In the genomic region with DNA sequence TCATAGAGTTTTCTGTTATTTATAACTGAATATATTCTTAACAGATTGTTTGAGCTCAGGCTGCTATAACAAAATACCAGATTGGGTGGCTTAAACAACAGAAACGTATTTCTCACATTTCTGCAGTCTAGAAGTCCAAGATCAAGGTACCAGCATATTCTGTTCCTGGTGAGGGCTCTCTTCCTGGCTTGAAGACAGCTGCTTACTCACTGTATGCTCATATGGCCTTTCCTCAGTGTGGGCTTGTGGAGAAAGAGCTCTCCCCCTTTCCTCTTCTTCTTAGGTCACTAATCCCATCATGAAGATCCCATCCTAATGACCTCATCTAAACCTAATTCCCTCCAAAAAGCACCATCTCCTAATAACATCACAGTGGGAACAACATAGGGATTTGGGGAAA, we compare ENCODE assay signal across 15 cellular contexts.
DNase-seq lines count a peak whose midpoint lies in the region; ATAC-seq and TF ChIP-seq lines count a peak whose summit lies in the region.
"Had no signal": no experiment of that assay in that cellular context is flagged by ENCODE, and none has a peak within 500 bp of the region (broad histone marks: within the 10 kb centered on the region; RNA-seq: fewer than 3 reads in every experiment).

No MANE protein-coding gene starts in this region.

- WGBS in GM23248 (ENCODE audit: low coverage in 1 of 2, low lambda C conversion rate in 2 of 2, missing lambda C conversion rate in 2 of 2), 2 experiments, result 20% methylated on average over 1 of the region's 1 CpG

- no peaks in the 10 kb centered on the region for H3K9me3 ChIP-seq in GM23248 (ENCODE audit: low read depth)

- no peak overlapping the region for H3K4me3 ChIP-seq in GM23248
- no peak overlapping the region for H3K4me3 ChIP-seq in epithelial cell of esophagus (ENCODE audit: low read length)

- H3K27ac ChIP-seq in GM23248, result no peak overlapping the region
- H3K27ac ChIP-seq: KMS-11 had no signal

- in situ Hi-C loops in GM23248 (cut with MboI), result loop anchor here (5.0 to 25.0 kb wide), 2 partner anchors 272 to 992 kb away; no protein-coding TSS in a partner anchor

- TF ChIP-seq POLR2A in GM18505 (IDR thresholded peaks at IDR 0.05; ENCODE audit: borderline replicate concordance, extremely low read depth, insufficient read depth, insufficient read length), result no peak

- no peak overlapping the region for H2AFZ ChIP-seq in GM23248

- peaks cover 26% of the 10 kb centered on the region for H3K4me1 ChIP-seq in GM23248 (ENCODE audit: insufficient read depth)

- H3F3A ChIP-seq in GM23248 (ENCODE audit: insufficient read depth), result peaks cover 27% of the 10 kb centered on the region

- no peak overlapping the region for H3K9ac ChIP-seq in GM23248
- H3K9ac ChIP-seq: KMS-11 had no signal

- H3K79me2 ChIP-seq in GM23248 (ENCODE audit: insufficient read depth), result no peaks in the 10 kb centered on the region

- TF ChIP-seq CTCF in epithelial cell of esophagus (IDR thresholded peaks at IDR 0.05; ENCODE audit: insufficient read depth, low read depth, low read length, missing control alignments), result no peak

- no peak overlapping the region for H3K4me2 ChIP-seq in GM23248 (ENCODE audit: unreplicated experiment)
- H3K4me2 ChIP-seq: KMS-11 had no signal

- H3K36me3 ChIP-seq in GM23248 (ENCODE audit: low read depth), result no peaks in the 10 kb centered on the region

- ATAC-seq in GM18505 (IDR thresholded peaks at IDR 0.05; ENCODE audit: unreplicated experiment), result no peak

- H3K27me3 ChIP-seq in GM23248 (replicated peaks; ENCODE audit: insufficient read depth), result no peaks in the 10 kb centered on the region

- DNase-seq in GM23248 (peak; percentile 73), NCI-H82 (lab: John Stamatoyannopoulos, UW) (peak; percentile 99), epithelial cell of esophagus (ENCODE audit: low read depth) (peak; percentile 7), kidney tubule cell (ENCODE audit: low spot score) (peak; percentile 20), NCI-H1694 treated with DMSO at 0.1 percent for 48 hours (lab: John Stamatoyannopoulos, UW) (no peak), ureter (ENCODE audit: low spot score) (no peak), HK-2 (ENCODE audit: unreplicated experiment) (no peak)
- DNase-seq: Calu3; CD4-positive, alpha-beta T cell; DND-41; GDM1; NCI-H2029 treated with DMSO at 0.1 percent for 48 hours; NCI-H526 treated with DMSO at 0.1 percent for 48 hours had no signal

- no peaks in the 10 kb centered on the region for H4K20me1 ChIP-seq in GM23248 (ENCODE audit: insufficient read depth)

- no peaks in the 10 kb centered on the region for H3K9me2 ChIP-seq in GM23248 (ENCODE audit: insufficient read depth)

Comparison
In these comparisons a context has a peak if more than half of its experiments do, and no peak if none do; other contexts are left out.
1. DNase-seq: peak in GM23248 (single experiment), NCI-H82 (single experiment), epithelial cell of esophagus (single experiment) and kidney tubule cell (single experiment); none in NCI-H1694 treated with DMSO at 0.1 percent for 48 hours (single experiment), ureter (single experiment) and HK-2 (single experiment).